Comparison of ENCODE assay signal across 1 cellular context in genomic region chr10:132710036-132710686, GRCh38.
TF ChIP-seq lines count a peak whose summit lies in the region.

No MANE protein-coding gene starts in this region.

TF ChIP-seq in GM23338, 12 proteins besides CTCF, POLR2A, EP300 and RAD21 (continued from another document):
- no peak for TF ChIP-seq ETS1 (IDR thresholded peaks at IDR 0.05)
- no peak for TF ChIP-seq REST (IDR thresholded peaks at IDR 0.05; ENCODE audit: unreplicated experiment)
- TF ChIP-seq ZNF331 (CRISPR knock-in tag; IDR thresholded peaks at IDR 0.05; ENCODE audit: low read depth) = no peak
- TF ChIP-seq ZNF114 (CRISPR knock-in tag; IDR thresholded peaks at IDR 0.05) = no peak
- no peak for TF ChIP-seq JUNB (IDR thresholded peaks at IDR 0.05; ENCODE audit: unreplicated experiment)
- TF ChIP-seq CREB1 (CRISPR knock-in tag; IDR thresholded peaks at IDR 0.05; ENCODE audit: low read depth) = no peak
- no peak for TF ChIP-seq EZH2phosphoT487 (IDR thresholded peaks at IDR 0.05; ENCODE audit: unreplicated experiment)
- TF ChIP-seq POLR2AphosphoS5 (IDR thresholded peaks at IDR 0.05; ENCODE audit: low read depth) = no peak
